Comparison of ENCODE assay signal across 10 cellular contexts in genomic region chr21:45983981-45984551, GRCh38. TPM values are rescaled to one million over a fixed set of nuclear protein-coding genes. Genes with fewer than 3 reads are reported as not detected.
DNase-seq lines count a peak whose midpoint lies in the region; ATAC-seq, FAIRE-seq and TF ChIP-seq lines count a peak whose summit lies in the region.
"Had no signal": no experiment of that assay in that cellular context is flagged by ENCODE, and none has a peak within 500 bp of the region (broad histone marks: within the 10 kb centered on the region; RNA-seq: fewer than 3 reads in every experiment).

No MANE protein-coding gene starts in this region.

- no peak overlapping the region for H4K5ac ChIP-seq in IMR-90 (ENCODE audit: low read depth, low read length)

- H3K4me3 Mint-ChIP-seq in nephron progenitor cell: no peak overlapping the region

- no TSS peak for BruUV-seq in IMR-90 (replicated peaks; lab: Mats Ljungman, UMichigan)

- DNase-seq in 8988T (peak; percentile 9), IMR-90 (no peak), nephron progenitor cell (peak; percentile 6), Kasumi-1 (lab: John Stamatoyannopoulos, UW) (no peak), SK-N-SH (no peak), NCI-H510A (lab: John Stamatoyannopoulos, UW) (no peak), H54 (ENCODE audit: insufficient read length, low spot score) (no peak)
- DNase-seq: activated CD4-positive, CD25-positive, alpha-beta regulatory T cell; COR-L47 had no signal

- no peaks in the 10 kb centered on the region for H3K9me3 Mint-ChIP-seq in nephron progenitor cell

- H3K9me1 ChIP-seq in IMR-90 (ENCODE audit: insufficient read depth, low read length): peaks cover 9% of the 10 kb centered on the region

- peak overlapping the region; percentile 91 for H3K4me2 ChIP-seq in IMR-90 (ENCODE audit: low read depth, low read length)
- H3K4me2 ChIP-seq in SK-N-SH: no peak overlapping the region

- no peak for TF ChIP-seq EP300 in SK-N-SH (IDR thresholded peaks at IDR 0.05; ENCODE audit: borderline replicate concordance in 1 of 2, low read depth in 1 of 2, low read length in 1 of 2)

- H3K4me1 Mint-ChIP-seq in nephron progenitor cell: peaks cover 22% of the 10 kb centered on the region

- no peak for ATAC-seq in IMR-90 (ENCODE audit: low read depth)

- H3K4ac ChIP-seq in IMR-90 (ENCODE audit: low read depth, low read length): peak overlapping the region; percentile 72

- dilution Hi-C loops in IMR-90 (cut with HindIII; ENCODE audit: low sequenced_read_pairs, unreplicated experiment): no loop called here

- peaks cover 17% of the 10 kb centered on the region for H3K36me3 Mint-ChIP-seq in nephron progenitor cell (ENCODE audit: low read depth)

- peak overlapping the region; percentile 89 for H3K23ac ChIP-seq in IMR-90 (ENCODE audit: low read depth, low read length)

- peak overlapping the region; percentile 95 for H3K14ac ChIP-seq in IMR-90 (replicated peaks; ENCODE audit: low read depth, low read length)

- peak overlapping the region; percentile 56 for H2AFZ ChIP-seq in IMR-90 (replicated peaks; ENCODE audit: low read length, poor library complexity)
- no peak overlapping the region for H2AFZ ChIP-seq in SK-N-SH (ENCODE audit: low read depth)

- H3K18ac ChIP-seq in IMR-90 (ENCODE audit: low read depth, low read length): no peak overlapping the region; the same call in 1 of the 2 replicates

- H3K9me2 ChIP-seq in SK-N-SH: no peaks in the 10 kb centered on the region

- 0 out of 2 replicates have a peak overlapping the region, but pooled peaks have one; percentile 1 for H3K56ac ChIP-seq in IMR-90 (ENCODE audit: extremely low read depth, insufficient read depth, low read length)

- peak overlapping the region; percentile 95 for H3K4me3 ChIP-seq in IMR-90 (ENCODE audit: insufficient read depth, low read depth, low read length)
- H3K4me3 ChIP-seq in esophagus (ENCODE audit: low read depth in 1 of 2, low read length in 2 of 2): peak overlapping the region in 1 of 2 donors; percentile 46
- H3K4me3 ChIP-seq in SK-N-SH (ENCODE audit: low read depth in 2 of 2, low read length in 1 of 2): no peak overlapping the region

- no peak overlapping the region for H2BK15ac ChIP-seq in IMR-90 (ENCODE audit: low read depth, low read length)

- WGBS in IMR-90 (ENCODE audit: extremely low coverage in 2 of 2, insufficient read length in 1 of 2), 2 experiments: 96% methylated on average over 34 of the region's 38 CpGs; no CpG with 5 or more reads in 1 of the 2 experiments
- WGBS in esophagus, 2 donors: 82 to 83% methylated on average over 38 of the region's 38 CpGs
- 92% methylated on average over 14 of the region's 38 CpGs for WGBS in SK-N-SH (ENCODE audit: low lambda C conversion rate)

- H3K27me3 ChIP-seq in IMR-90 (ENCODE audit: control insufficient read depth, insufficient read depth, low read length) (no peaks in the 10 kb centered on the region), esophagus (ENCODE audit: control insufficient read depth in 1 of 2, insufficient read depth in 2 of 2, low read length in 2 of 2) (no peaks in the 10 kb centered on the region), SK-N-SH (ENCODE audit: insufficient read depth) (no peaks in the 10 kb centered on the region)

- peaks cover 11 to 69% of the 10 kb centered on the region in 2 experiments; a peak in 3 of 4 replicates for H3K79me1 ChIP-seq in IMR-90 (ENCODE audit: low read depth in 1 of 2, low read length in 2 of 2)

- peak overlapping the region; percentile 65 for H2BK5ac ChIP-seq in IMR-90 (ENCODE audit: low read depth, low read length, poor library complexity, severe bottlenecking)

- no peak for FAIRE-seq in H54 (lab: Jason Lieb, UNC)

- H2AK5ac ChIP-seq in IMR-90 (ENCODE audit: low read depth, low read length): peak overlapping the region; percentile 15

- H3K36me3 ChIP-seq in IMR-90 (ENCODE audit: control insufficient read depth, insufficient read depth, low read length) (peaks cover 57% of the 10 kb centered on the region), esophagus (ENCODE audit: control insufficient read depth in 2 of 2, insufficient read depth in 2 of 2, low read length in 1 of 2) (peaks cover 0 to 8% of the 10 kb centered on the region in 2 donors), SK-N-SH (replicated peaks in 1 of 2; ENCODE audit: control insufficient read depth in 1 of 2, insufficient read depth in 2 of 2, low read length in 1 of 2) (peaks cover 7 to 15% of the 10 kb centered on the region in 2 experiments)

- H3K27ac Mint-ChIP-seq in nephron progenitor cell: no peak overlapping the region

- H3F3A ChIP-seq in SK-N-SH (replicated peaks; ENCODE audit: insufficient read depth): peaks cover 7% of the 10 kb centered on the region

- H3K9me3 ChIP-seq in IMR-90 (ENCODE audit: control insufficient read depth, insufficient read depth, low read length) (no peaks in the 10 kb centered on the region), esophagus (ENCODE audit: control insufficient read depth in 2 of 2, insufficient read depth in 1 of 2, low read depth in 1 of 2, low read length in 1 of 2) (no peaks in the 10 kb centered on the region), SK-N-SH (no peaks in the 10 kb centered on the region)

- H2BK20ac ChIP-seq in IMR-90 (ENCODE audit: low read depth, low read length): no peak overlapping the region

- TF ChIP-seq POLR2A in IMR-90 (IDR thresholded peaks at IDR 0.05; ENCODE audit: low read depth, low read length) (no peak), H54 (IDR thresholded peaks at IDR 0.05; ENCODE audit: low read depth, low read length) (no peak)

- H2BK120ac ChIP-seq in IMR-90 (ENCODE audit: low read depth, low read length): no peak overlapping the region

- H4K20me1 ChIP-seq in IMR-90 (ENCODE audit: insufficient read depth, low read length) (peaks cover 68% of the 10 kb centered on the region), SK-N-SH (ENCODE audit: insufficient read depth) (no peaks in the 10 kb centered on the region)

- H3K9ac ChIP-seq in IMR-90 (ENCODE audit: low read depth, low read length) (peak overlapping the region; percentile 68), SK-N-SH (no peak overlapping the region)

- CTCF ChIA-PET in IMR-90 (lab: Yijun Ruan, JAX): no interaction called here
- CTCF ChIA-PET in SK-N-SH (lab: Yijun Ruan, JAX): interaction anchor here (0.5 to 1.2 kb wide), 2 partner anchors 145 to 845 kb away, joined by 3 to 4 read pairs; no protein-coding TSS in a partner anchor

- H4K91ac ChIP-seq in IMR-90 (ENCODE audit: insufficient read depth, low read depth, low read length): no peak overlapping the region; the same call in 1 of the 2 replicates

- peak overlapping the region; percentile 30 for H3K27ac ChIP-seq in IMR-90 (ENCODE audit: insufficient read depth, low read length)
- H3K27ac ChIP-seq in esophagus (ENCODE audit: low read depth in 2 of 2, low read length in 1 of 2): peak overlapping the region; percentile 13 to 74
- no peak overlapping the region for H3K27ac ChIP-seq in SK-N-SH (ENCODE audit: low read depth in 2 of 2, low read length in 1 of 2)

- intact Hi-C loops in IMR-90 (cut with micrococcal nuclease): no loop called here

- H3K4me1 ChIP-seq in IMR-90 (ENCODE audit: control insufficient read depth, insufficient read depth, low read length) (peaks cover 24% of the 10 kb centered on the region), esophagus (ENCODE audit: control insufficient read depth in 2 of 2, insufficient read depth in 2 of 2, low read length in 1 of 2) (peaks cover 0 to 9% of the 10 kb centered on the region in 2 donors), SK-N-SH (ENCODE audit: control insufficient read depth in 1 of 2, insufficient read depth in 2 of 2, low read depth in 1 of 2, low read length in 1 of 2) (peaks cover 3 to 16% of the 10 kb centered on the region in 2 experiments; a peak in 1 of 4 replicates)

- POLR2A ChIA-PET in IMR-90 (lab: Charles Lee; ENCODE audit: unreplicated experiment) (interaction anchor here (1.2 kb wide), 1 partner anchor 73 kb away, joined by 3 read pairs; no protein-coding TSS in a partner anchor), SK-N-SH (lab: Yijun Ruan, JAX) (no interaction called here)

- H3K27me3 Mint-ChIP-seq in nephron progenitor cell (ENCODE audit: low read depth, poor library complexity): peaks cover 8% of the 10 kb centered on the region

- H3K79me2 ChIP-seq in SK-N-SH (ENCODE audit: insufficient read depth): peaks cover 12% of the 10 kb centered on the region

- TF ChIP-seq CTCF in IMR-90 (conservative IDR thresholded peaks at IDR 0.05; ENCODE audit: low read depth, low read length) (no peak), nephron progenitor cell (IDR thresholded peaks at IDR 0.05) (no peak), SK-N-SH (IDR thresholded peaks at IDR 0.05) (no peak)

- peak overlapping the region in 1 of 2 experiments; percentile 25; a peak in 2 of 4 replicates for H4K8ac ChIP-seq in IMR-90 (ENCODE audit: low read depth in 2 of 2, low read length in 2 of 2)

- in situ Hi-C loops in IMR-90 (cut with MboI; ENCODE audit: low sequenced_read_pairs): no loop called here

- no peak for TF ChIP-seq RAD21 in IMR-90 (IDR thresholded peaks at IDR 0.05; ENCODE audit: low read length)
- TF ChIP-seq RAD21 in SK-N-SH (IDR thresholded peaks at IDR 0.05; ENCODE audit: low read length): no peak

- peak overlapping the region; percentile 74 for H2AK9ac ChIP-seq in IMR-90 (replicated peaks; ENCODE audit: low read depth, low read length, poor library complexity)

TF ChIP-seq in IMR-90, 13 proteins besides CTCF, POLR2A, EP300 and RAD21 (continues in another document):
- TF ChIP-seq MXI1 (IDR thresholded peaks at IDR 0.05; ENCODE audit: borderline replicate concordance, low read depth, low read length) (no peak), NFE2L2 (IDR thresholded peaks at IDR 0.05; ENCODE audit: low read depth, low read length) (no peak), BHLHE40 (IDR thresholded peaks at IDR 0.05; ENCODE audit: low read depth, low read length) (no peak), RCOR1 (IDR thresholded peaks at IDR 0.05; ENCODE audit: insufficient replicate concordance, low read length) (no peak), CHD1 (IDR thresholded peaks at IDR 0.05; ENCODE audit: low read depth, low read length) (no peak)

TF ChIP-seq in SK-N-SH, 30 proteins besides CTCF, POLR2A, EP300 and RAD21 (continues in another document):
- no peak for TF ChIP-seq USF2 (IDR thresholded peaks at IDR 0.05; ENCODE audit: borderline replicate concordance, low read depth, low read length)

RNA-seq across cellular contexts. Expression of gene COL6A1, which starts 2.5 kb away (rescaled TPM):
- 173 and 186 TPM in 2 replicates for total RNA-seq in IMR-90 (2012; rRNA removed)
- 1,556 and 1,578 TPM in 2 replicates for polyA plus RNA-seq in IMR-90 (2012; rRNA removed)
- 1,992 and 3,331 TPM in 2 replicates for polyA plus RNA-seq in IMR-90 (2012; cell fraction: cytosol; rRNA removed)
- polyA plus RNA-seq in IMR-90 (2012; cell fraction: nucleus; rRNA removed; ENCODE audit: low replicate concordance): 5,237 and 11,886 TPM in 2 replicates
- polyA plus RNA-seq in esophagus: 100 to 1,000 TPM; 105 to 123 TPM
- 37.3 and 107 TPM in 2 replicates for polyA plus RNA-seq in SK-N-SH (2012; rRNA removed)
- 34.3 and 65.0 TPM in 2 replicates for polyA plus RNA-seq in SK-N-SH (2012; cell fraction: cytosol; rRNA removed)
- 241 and 268 TPM in 2 replicates for polyA plus RNA-seq in SK-N-SH (2012; cell fraction: nucleus; rRNA removed)

Comparison
In these comparisons a context has a peak if more than half of its experiments do, and no peak if none do; other contexts are left out.
1. DNase-seq: peak in 8988T (single experiment) and nephron progenitor cell (single experiment); none in IMR-90 (single experiment), Kasumi-1 (0 of 2), SK-N-SH (single experiment), NCI-H510A (single experiment) and H54 (single experiment).
2. H3K27ac ChIP-seq: peak in IMR-90 (single experiment) and esophagus (2 of 2); none in SK-N-SH (0 of 2).
3. RNA of gene COL6A1, which starts 2.5 kb away (polyA plus RNA-seq): 1,556 to 11,886 TPM in IMR-90; 105 to 123 TPM in esophagus and 34.3 to 268 TPM in SK-N-SH; every median in the first group is over 4 times any median in the second.